11 cellular contexts compared by ENCODE assay signal in the genomic region with DNA sequence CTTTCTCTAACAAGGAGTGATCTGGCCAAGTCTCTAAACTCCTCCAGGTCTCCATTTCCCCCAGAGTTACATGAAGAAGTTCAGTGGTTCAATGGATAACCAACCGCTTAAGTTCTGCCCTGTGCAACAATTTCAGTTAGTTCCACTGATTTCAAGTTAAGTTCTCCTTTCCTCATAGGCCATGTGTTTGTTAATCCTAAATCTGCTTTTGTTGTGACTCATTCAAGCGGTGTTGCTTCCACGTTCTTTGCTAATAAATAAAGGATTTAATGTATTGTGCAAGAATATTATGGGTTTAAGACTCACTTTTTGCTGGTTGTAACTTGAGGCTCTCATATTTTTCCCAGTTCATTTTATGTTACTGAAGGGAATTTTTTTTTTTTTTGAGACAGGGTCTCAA. TPM values are rescaled to one million over a fixed set of nuclear protein-coding genes. Genes with fewer than 3 reads are reported as not detected.
DNase-seq lines count a peak whose midpoint lies in the region; ATAC-seq, FAIRE-seq and TF ChIP-seq lines count a peak whose summit lies in the region.
"Had no signal": no experiment of that assay in that cellular context is flagged by ENCODE, and none has a peak within 500 bp of the region (broad histone marks: within the 10 kb centered on the region; RNA-seq: fewer than 3 reads in every experiment).

No MANE protein-coding gene starts in this region.

- whole genome bisulfite sequencing in smooth muscle cell (ENCODE audit: low lambda C conversion rate): 10% methylated on average over 3 of the region's 3 CpGs

- H4K20me1 ChIP-seq in PC-9 (ENCODE audit: insufficient read depth) (0 out of 2 replicates have a peak, but pooled peaks cover 6% of the 10 kb centered on the region), fibroblast of lung (ENCODE audit: control insufficient read depth, extremely low read depth, insufficient read depth, low read length) (peaks cover 11% of the 10 kb centered on the region), smooth muscle cell (ENCODE audit: low read depth) (peaks cover 32% of the 10 kb centered on the region)

- H3K4me2 ChIP-seq in PC-9 (no peak overlapping the region), fibroblast of lung (ENCODE audit: extremely low read depth, insufficient read depth, low read length) (no peak overlapping the region), smooth muscle cell (peak overlapping the region; percentile 83)

- H3K4me1 ChIP-seq in PC-9 (replicated peaks; ENCODE audit: insufficient read depth) (peaks cover 54% of the 10 kb centered on the region), fibroblast of lung (ENCODE audit: control insufficient read depth, extremely low read depth, insufficient read depth, low read length) (peaks cover 27% of the 10 kb centered on the region), smooth muscle cell (ENCODE audit: low read depth) (peaks cover 49% of the 10 kb centered on the region)

- H3K79me2 ChIP-seq in PC-9 (ENCODE audit: low read depth) (peaks cover 81% of the 10 kb centered on the region), fibroblast of lung (ENCODE audit: control insufficient read depth, insufficient read depth, low read length) (peaks cover 78% of the 10 kb centered on the region), smooth muscle cell (ENCODE audit: low read depth) (peaks cover 83% of the 10 kb centered on the region)

- no peak for ATAC-seq in left colon
- no peak for ATAC-seq in HG03469 (IDR thresholded peaks at IDR 0.05; ENCODE audit: unreplicated experiment)
- ATAC-seq: activated CD8-positive, alpha-beta memory T cell treated with anti-CD3 and anti-CD28 coated beads, Interleukin-2, amount 10 ng/mL, durations not matched to agents 7 days and 5 days had no signal

- POLR2A ChIA-PET in PC-9 (lab: Charles Lee; ENCODE audit: unreplicated experiment): no interaction called here

- H2AFZ ChIP-seq in PC-9: no peak overlapping the region
- no peak overlapping the region for H2AFZ ChIP-seq in fibroblast of lung (ENCODE audit: low read length)
- no peak overlapping the region for H2AFZ ChIP-seq in smooth muscle cell (ENCODE audit: low read depth)

- FAIRE-seq in GM19239 (lab: Jason Lieb, UNC): peak; percentile 73

- H3K9me3 ChIP-seq in PC-9 (ENCODE audit: insufficient read depth, low read depth) (no peaks in the 10 kb centered on the region), fibroblast of lung (ENCODE audit: control insufficient read depth, insufficient read depth, low read depth, low read length) (no peaks in the 10 kb centered on the region), smooth muscle cell (replicated peaks; ENCODE audit: low read depth) (no peaks in the 10 kb centered on the region)
- H3K9me3 ChIP-seq: SJCRH30 had no signal

- BruUV-seq in PC-9 (replicated peaks; lab: Mats Ljungman, UMichigan): no TSS peak

- H3K9ac ChIP-seq in fibroblast of lung (ENCODE audit: insufficient read depth, low read length) (no peak overlapping the region), smooth muscle cell (ENCODE audit: low read depth) (peak overlapping the region; percentile 98)

- CTCF ChIA-PET in PC-9 (lab: Charles Lee): no interaction called here

- peak overlapping the region; percentile 3; the same call in 1 of the 2 replicates for H3K27ac ChIP-seq in PC-9
- H3K27ac ChIP-seq in fibroblast of lung (ENCODE audit: insufficient read depth, low read length): no peak overlapping the region
- H3K27ac ChIP-seq in smooth muscle cell (ENCODE audit: low read depth): peak overlapping the region; percentile 100
- H3K27ac ChIP-seq: SJCRH30 had no signal

- H3K27me3 ChIP-seq in PC-9 (ENCODE audit: insufficient read depth, low read depth): no peaks in the 10 kb centered on the region
- H3K27me3 ChIP-seq in fibroblast of lung (ENCODE audit: control insufficient read depth, insufficient read depth, low read length): no peaks in the 10 kb centered on the region
- no peaks in the 10 kb centered on the region for H3K27me3 ChIP-seq in smooth muscle cell (ENCODE audit: low read depth)
- H3K27me3 ChIP-seq: SJCRH30 had no signal

- H3K4me3 ChIP-seq in PC-9: no peak overlapping the region
- H3K4me3 ChIP-seq in fibroblast of lung (replicated peaks in 1 of 4; ENCODE audit: control extremely low read depth in 1 of 4, insufficient read depth in 1 of 4, low read depth in 3 of 4, low read length in 4 of 4): no peak overlapping the region
- no peak overlapping the region for H3K4me3 ChIP-seq in smooth muscle cell
- H3K4me3 ChIP-seq: SJCRH30 had no signal

- TF ChIP-seq CTCF in PC-9 (conservative IDR thresholded peaks at IDR 0.05) (no peak), fibroblast of lung (conservative IDR thresholded peaks at IDR 0.05 in 1 of 2, IDR thresholded peaks at IDR 0.05 in 1 of 2; ENCODE audit: low read depth in 1 of 2, low read length in 2 of 2) (no peak), smooth muscle cell (IDR thresholded peaks at IDR 0.05; ENCODE audit: borderline replicate concordance, insufficient read depth, poor library complexity, severe bottlenecking) (no peak)

- H3K36me3 ChIP-seq in PC-9 (ENCODE audit: low read depth) (peaks cover 7% of the 10 kb centered on the region; the same call in 1 of the 2 replicates), fibroblast of lung (ENCODE audit: control insufficient read depth, insufficient read depth, low read length) (no peaks in the 10 kb centered on the region), smooth muscle cell (ENCODE audit: low read depth) (no peaks in the 10 kb centered on the region)

- peaks cover 12% of the 10 kb centered on the region; the same call in 1 of the 2 replicates for H3F3A ChIP-seq in PC-9 (ENCODE audit: insufficient read depth, low read depth)
- peaks cover 49% of the 10 kb centered on the region for H3F3A ChIP-seq in smooth muscle cell (ENCODE audit: low read depth)

- no peaks in the 10 kb centered on the region for H3K9me2 ChIP-seq in PC-9 (ENCODE audit: insufficient read depth)

- intact Hi-C loops in PC-9 (cut with micrococcal nuclease; ENCODE audit: unreplicated experiment): no loop called here
- intact Hi-C loops in left colon (cut with DNase I, micrococcal nuclease): no loop called here

- DNase-seq in GM19239 (ENCODE audit: insufficient read length, low spot score) (no peak), PC-9 (peak in 1 of 2 experiments; percentile 78), fibroblast of lung (ENCODE audit: low read depth in 2 of 2) (peak; percentile 40 to 91), smooth muscle cell (lab: John Stamatoyannopoulos, UW; ENCODE audit: unreplicated experiment) (no peak), left colon (no peak), Ammon's horn (ENCODE audit: low spot score) (no peak), activated T-cell treated with anti-CD3 and anti-CD28 coated beads for 4 hours (no peak)
- DNase-seq: activated CD8-positive, alpha-beta memory T cell treated with anti-CD3 and anti-CD28 coated beads, Interleukin-2, amount 10 ng/mL, durations not matched to agents 7 days and 5 days; NCI-H1105 treated with DMSO at 0.1 percent for 48 hours; SJCRH30 had no signal

RNA-seq across cellular contexts. Expression of a gene that starts 36.3 kb away (rescaled TPM):
- total RNA-seq in PC-9 (2021) (26.2 and 29.7 TPM in 2 replicates), fibroblast of lung (52.1 and 65.2 TPM in 2 replicates), smooth muscle cell (87.2 and 111 TPM in 2 replicates), left colon (10 to 100 TPM; 59.2 to 90.7 TPM)
- polyA plus RNA-seq in fibroblast of lung (44.6 and 50.3 TPM in 2 replicates), smooth muscle cell (21.5 and 25.8 TPM in 2 replicates)
- polyA plus RNA-seq in fibroblast of lung (2012): 21.2 and 22.6 TPM in 2 replicates
- 8.3 and 9.6 TPM in 2 replicates for polyA minus RNA-seq in fibroblast of lung (ENCODE audit: low replicate concordance)

Comparison
In these comparisons a context has a peak if more than half of its experiments do, and no peak if none do; other contexts are left out.
1. DNase-seq: peak in fibroblast of lung (2 of 2); none in GM19239 (single experiment), smooth muscle cell (single experiment), left colon (0 of 2), Ammon's horn (single experiment) and activated T-cell treated with anti-CD3 and anti-CD28 coated beads for 4 hours (single experiment).